ENCODE assay signal across 9 cellular contexts in the genomic region with DNA sequence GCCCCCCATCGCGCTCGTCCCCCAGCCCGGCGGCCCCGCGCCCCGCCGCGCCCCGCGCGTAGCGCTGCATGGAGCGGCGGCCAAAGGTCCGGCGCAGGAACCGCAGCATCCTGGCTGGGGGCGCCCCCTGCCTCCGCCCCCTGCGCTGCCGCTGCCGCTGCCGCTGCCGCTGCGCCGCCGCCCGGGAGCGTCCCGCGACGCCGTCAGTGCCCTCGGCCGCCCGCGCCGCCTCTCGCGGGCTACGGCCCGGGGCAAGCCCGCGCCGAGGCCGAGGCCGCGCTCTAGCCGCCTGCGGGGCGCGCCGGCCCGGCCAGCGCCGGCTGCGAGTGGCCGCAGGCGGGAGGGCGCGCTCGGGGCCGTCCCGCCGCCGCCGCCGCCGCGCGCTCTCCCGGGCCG. TPM values are rescaled to one million over a fixed set of nuclear protein-coding genes. Genes with fewer than 3 reads are reported as not detected.
A peak's percentile ranks its signal among the peaks of the same experiment; 100 is the strongest.
DNase-seq lines count a peak whose midpoint lies in the region; TF ChIP-seq lines count a peak whose summit lies in the region.
"Had no signal": no experiment of that assay in that cellular context is flagged by ENCODE, and none has a peak within 500 bp of the region (broad histone marks: within the 10 kb centered on the region; RNA-seq: fewer than 3 reads in every experiment).

No MANE protein-coding gene starts in this region.

- H3K9me3 Mint-ChIP-seq in activated CD4-positive, alpha-beta memory T cell treated with anti-CD3 and anti-CD28 coated beads for 36 hours = no peaks in the 10 kb centered on the region

- H3F3A ChIP-seq in GM23248 (ENCODE audit: insufficient read depth) = peaks cover 7% of the 10 kb centered on the region; the same call in 1 of the 2 replicates

- no peaks in the 10 kb centered on the region for H3K36me3 Mint-ChIP-seq in activated CD4-positive, alpha-beta memory T cell treated with anti-CD3 and anti-CD28 coated beads for 36 hours
- H3K36me3 Mint-ChIP-seq: CD4-positive, CD25-positive, alpha-beta regulatory T cell had no signal

- H3K27me3 ChIP-seq in GM23248 (replicated peaks; ENCODE audit: insufficient read depth) (peaks cover 17% of the 10 kb centered on the region; the same call in 1 of the 2 replicates), hepatocyte (peaks cover 2% of the 10 kb centered on the region), WERI-Rb-1 (ENCODE audit: insufficient read depth, low read depth, severe bottlenecking) (no peaks in the 10 kb centered on the region)

- no peak overlapping the region for H3K4me2 ChIP-seq in GM23248 (ENCODE audit: unreplicated experiment)
- no peak overlapping the region for H3K4me2 ChIP-seq in hepatocyte

- 1 to 2% methylated on average over 24 to 45 of the region's 75 CpGs for WGBS in GM23248 (ENCODE audit: low coverage in 1 of 2, low lambda C conversion rate in 2 of 2, missing lambda C conversion rate in 2 of 2), 2 experiments
- WGBS in hepatocyte (ENCODE audit: low lambda C conversion rate, missing lambda C conversion rate) = under 1% methylated on average over 27 of the region's 75 CpGs

- H3K9me3 ChIP-seq in GM23248 (ENCODE audit: low read depth) = no peaks in the 10 kb centered on the region
- H3K9me3 ChIP-seq in hepatocyte (ENCODE audit: low read depth) = no peaks in the 10 kb centered on the region
- H3K9me3 ChIP-seq in WERI-Rb-1 (ENCODE audit: severe bottlenecking) = no peaks in the 10 kb centered on the region

- peak; percentile 23 for DNase-seq in NCI-H2227 (lab: John Stamatoyannopoulos, UW; ENCODE audit: unreplicated experiment)
- DNase-seq in NCI-H2227 treated with DMSO at 0.1 percent for 48 hours (lab: John Stamatoyannopoulos, UW) = no peak
- peak; percentile 54 for DNase-seq in GM23248
- DNase-seq in LNCaP clone FGC (ENCODE audit: low read depth) = no peak
- DNase-seq in hepatocyte (ENCODE audit: low spot score) = peak; percentile 76
- no peak for DNase-seq in Ammon's horn (ENCODE audit: low spot score)
- DNase-seq in activated CD4-positive, alpha-beta memory T cell treated with anti-CD3 and anti-CD28 coated beads for 36 hours = no peak
- no peak for DNase-seq in WERI-Rb-1

- H2AFZ ChIP-seq in GM23248 = no peak overlapping the region
- H2AFZ ChIP-seq in hepatocyte = no peak overlapping the region

- peaks cover 8% of the 10 kb centered on the region for H3K4me1 Mint-ChIP-seq in activated CD4-positive, alpha-beta memory T cell treated with anti-CD3 and anti-CD28 coated beads for 36 hours (ENCODE audit: low read depth)

- POLR2A ChIA-PET in activated CD4-positive, alpha-beta memory T cell treated with anti-CD3 and anti-CD28 coated beads for 36 hours (lab: Charles Lee) = no interaction called here

- in situ Hi-C loops in GM23248 (cut with MboI) = no loop called here

- H3K4me3 ChIP-seq in GM23248 (no peak overlapping the region; the same call in 1 of the 2 replicates), LNCaP clone FGC (ENCODE audit: low read depth, low read length) (peak overlapping the region; percentile 78), hepatocyte (no peak overlapping the region), WERI-Rb-1 (ENCODE audit: low read depth, low read length) (no peak overlapping the region)

- CTCF ChIA-PET in activated CD4-positive, alpha-beta memory T cell treated with anti-CD3 and anti-CD28 coated beads for 36 hours (lab: Charles Lee) = no interaction called here

- intact Hi-C loops in activated CD4-positive, alpha-beta memory T cell treated with anti-CD3 and anti-CD28 coated beads for 36 hours (cut with micrococcal nuclease) = loop anchor here (2.0 to 10.0 kb wide), 4 partner anchors 92 to 456 kb away; a partner anchor contains a TSS

- H3K9ac ChIP-seq in GM23248 = no peak overlapping the region

- no peak overlapping the region for H3K4me3 Mint-ChIP-seq in activated CD4-positive, alpha-beta memory T cell treated with anti-CD3 and anti-CD28 coated beads for 36 hours

- H3K27ac ChIP-seq in GM23248 (no peak overlapping the region), hepatocyte (no peak overlapping the region), WERI-Rb-1 (no peak overlapping the region)

- H4K20me1 ChIP-seq in GM23248 (ENCODE audit: insufficient read depth) (no peaks in the 10 kb centered on the region), hepatocyte (ENCODE audit: insufficient read depth, poor library complexity, severe bottlenecking) (no peaks in the 10 kb centered on the region)

- no peak overlapping the region for H3K27ac Mint-ChIP-seq in activated CD4-positive, alpha-beta memory T cell treated with anti-CD3 and anti-CD28 coated beads for 36 hours

- H3K4me1 ChIP-seq in GM23248 (ENCODE audit: insufficient read depth) (peaks cover 10% of the 10 kb centered on the region), hepatocyte (ENCODE audit: insufficient read depth) (peaks cover 16% of the 10 kb centered on the region)

- H3K36me3 ChIP-seq in GM23248 (ENCODE audit: low read depth) (no peaks in the 10 kb centered on the region), hepatocyte (replicated peaks; ENCODE audit: insufficient read depth, low read depth) (no peaks in the 10 kb centered on the region), WERI-Rb-1 (no peaks in the 10 kb centered on the region)

- H3K9me2 ChIP-seq in GM23248 (ENCODE audit: insufficient read depth) (no peaks in the 10 kb centered on the region), hepatocyte (replicated peaks; ENCODE audit: insufficient read depth) (no peaks in the 10 kb centered on the region)

- H3K27me3 Mint-ChIP-seq in activated CD4-positive, alpha-beta memory T cell treated with anti-CD3 and anti-CD28 coated beads for 36 hours = peaks cover 54% of the 10 kb centered on the region

- H3K79me2 ChIP-seq in GM23248 (ENCODE audit: insufficient read depth) = no peaks in the 10 kb centered on the region
- H3K79me2 ChIP-seq in hepatocyte = peaks cover 44% of the 10 kb centered on the region

- TF ChIP-seq CTCF in LNCaP clone FGC (IDR thresholded peaks at IDR 0.05; ENCODE audit: control insufficient read depth, extremely low read depth, insufficient read depth) = peak; percentile 62
- no peak for TF ChIP-seq CTCF in hepatocyte (IDR thresholded peaks at IDR 0.05; ENCODE audit: poor library complexity)
- TF ChIP-seq CTCF in WERI-Rb-1 (IDR thresholded peaks at IDR 0.05; ENCODE audit: low read depth, low read length) = no peak

RNA-seq across cellular contexts. Expression of a gene that starts 0.5 kb away (rescaled TPM):
- total RNA-seq in GM23248 (2014; rRNA removed; shearing (Covaris generic)) = 0.76 and 1.0 TPM in 2 replicates
- polyA plus RNA-seq in GM23248 (2016; fragmentation: Nextera tagmentation; extraction: Ambion mirVana) (0.33 and 0.43 TPM in 2 replicates), hepatocyte (11.1 and 12.2 TPM in 2 replicates)
- 20.6 and 23.1 TPM in 2 replicates for total RNA-seq in hepatocyte
- under 1 TPM; 0.17 to 0.21 TPM for total RNA-seq in activated CD4-positive, alpha-beta memory T cell treated with anti-CD3 and anti-CD28 coated beads for 36 hours
- total RNA-seq: CD4-positive, CD25-positive, alpha-beta regulatory T cell had no signal
- polyA plus RNA-seq: CD4-positive, CD25-positive, alpha-beta regulatory T cell had no signal

Comparison
In these comparisons a context has a peak if more than half of its experiments do, and no peak if none do; other contexts are left out.
1. DNase-seq: peak in NCI-H2227 (single experiment), GM23248 (single experiment) and hepatocyte (single experiment); none in NCI-H2227 treated with DMSO at 0.1 percent for 48 hours (single experiment), LNCaP clone FGC (single experiment), Ammon's horn (single experiment), activated CD4-positive, alpha-beta memory T cell treated with anti-CD3 and anti-CD28 coated beads for 36 hours (single experiment) and WERI-Rb-1 (single experiment).
2. RNA of a gene that starts 0.5 kb away (total RNA-seq): 20.6 to 23.1 TPM in hepatocyte; 0.76 to 1.0 TPM in GM23248 and 0.17 to 0.21 TPM in activated CD4-positive, alpha-beta memory T cell treated with anti-CD3 and anti-CD28 coated beads for 36 hours; every median in the first group is over 10 times any median in the second.